ENCODE assay signal across 14 cellular contexts in genomic region chr17:49450735-49451134, GRCh38. TPM values are rescaled to one million over a fixed set of nuclear protein-coding genes. Genes with fewer than 3 reads are reported as not detected.
DNase-seq lines count a peak whose midpoint lies in the region; TF ChIP-seq lines count a peak whose summit lies in the region.
"Had no signal": no experiment of that assay in that cellular context is flagged by ENCODE, and none has a peak within 500 bp of the region (broad histone marks: within the 10 kb centered on the region; RNA-seq: fewer than 3 reads in every experiment).

No MANE protein-coding gene starts in this region.

- no peak for TF ChIP-seq CTCF in GM10248 (IDR thresholded peaks at IDR 0.05; ENCODE audit: control extremely low read depth, extremely low read depth, low read depth, missing control alignments)

- POLR2A ChIA-PET in GM10248 (lab: Yijun Ruan, JAX): no interaction called here

- CTCF ChIA-PET in GM10248 (lab: Yijun Ruan, JAX): interaction anchor here (0.9 kb wide), 1 partner anchor 21 kb away, joined by 3 read pairs; no protein-coding TSS in a partner anchor

- DNase-seq in Daoy (ENCODE audit: low read depth) (peak; percentile 55), HT1080 (ENCODE audit: low read depth) (peak; percentile 76), amniotic stem cell (lab: John Stamatoyannopoulos, UW) (peak; percentile 8), islet precursor cell (peak; percentile 90), NCI-H2196 treated with DMSO at 0.1 percent for 48 hours (lab: John Stamatoyannopoulos, UW; ENCODE audit: unreplicated experiment) (no peak), pons (ENCODE audit: low spot score) (no peak), GM10248 (ENCODE audit: extremely low spot score) (no peak)
- DNase-seq: activated CD8-positive, alpha-beta memory T cell treated with anti-CD3 and anti-CD28 coated beads, Interleukin-2, amount 50 U/mL, for 48 hours; activated naive CD8-positive, alpha-beta T cell treated with anti-CD3 and anti-CD28 coated beads, Interleukin-2, amount 50 U/mL, for 24 hours; CD4-positive, alpha-beta memory T cell; GOT3; NCI-H2081; small intestine; stimulated activated naive CD8-positive, alpha-beta T cell treated with anti-CD3 and anti-CD28 coated beads, Interleukin-15, amount 100 ng/mL, for 72 hours had no signal

RNA-seq across cellular contexts. Expression of gene PHB1, which starts 36.1 kb away (rescaled TPM):
- total RNA-seq in Daoy (2014; rRNA removed; shearing (Covaris generic)): 177 and 182 TPM in 2 replicates
- 245 and 256 TPM in 2 replicates for total RNA-seq in HT1080 (2014; rRNA removed; shearing (Covaris generic))
- 137 and 155 TPM in 2 replicates for polyA plus RNA-seq in HT1080 (2015; cell fraction: cytosol; rRNA removed)
- 110 and 113 TPM in 2 replicates for polyA plus RNA-seq in HT1080 (2015; cell fraction: nucleus; rRNA removed)

RNA-seq across cellular contexts. Expression of gene NGFR, which starts 44.4 kb away (rescaled TPM):
- 0.34 and 1.1 TPM in 2 replicates for total RNA-seq in Daoy (2014; rRNA removed; shearing (Covaris generic))
- 6.3 and 9.2 TPM in 2 replicates for total RNA-seq in HT1080 (2014; rRNA removed; shearing (Covaris generic))
- 1.6 and 1.9 TPM in 2 replicates for polyA plus RNA-seq in HT1080 (2015; cell fraction: cytosol; rRNA removed)
- 1.2 TPM in 2 replicates for polyA plus RNA-seq in HT1080 (2015; cell fraction: nucleus; rRNA removed)
- polyA plus RNA-seq: CD4-positive, alpha-beta memory T cell had no signal

Comparison
In these comparisons a context has a peak if more than half of its experiments do, and no peak if none do; other contexts are left out.
1. DNase-seq: peak in Daoy (single experiment), HT1080 (single experiment), amniotic stem cell (single experiment) and islet precursor cell (single experiment); none in NCI-H2196 treated with DMSO at 0.1 percent for 48 hours (single experiment), pons (single experiment) and GM10248 (single experiment).